Comparison of ENCODE assay signal across 19 cellular contexts in the genomic region with DNA sequence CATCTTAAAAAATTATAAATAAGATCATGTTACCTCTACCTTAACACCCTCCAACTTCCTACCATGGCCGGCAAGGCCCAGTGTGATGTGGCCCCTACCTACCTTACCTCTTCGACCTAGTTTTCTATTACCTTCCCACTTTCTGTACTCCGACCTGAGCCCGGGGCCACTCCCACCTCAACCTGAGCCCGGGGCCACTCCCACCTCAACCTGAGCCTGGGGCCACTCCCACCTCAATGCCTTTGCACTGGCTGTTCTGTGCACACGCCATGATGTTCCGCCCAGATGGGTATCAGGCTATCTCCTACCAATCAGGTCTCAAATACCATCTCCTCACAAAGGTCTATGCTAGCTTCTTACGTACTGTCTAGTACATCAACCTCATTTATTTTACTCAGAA.
"Had no signal": no experiment of that assay in that cellular context is flagged by ENCODE, and none has a peak within 500 bp of the region (broad histone marks: within the 10 kb centered on the region; RNA-seq: fewer than 3 reads in every experiment).

No MANE protein-coding gene starts in this region.

- ATAC-seq: right cardiac atrium had no signal

- H3K4me3 Mint-ChIP-seq: activated B cell treated with CpG ODN at 0.5 μM for 24 hours; activated naive CD8-positive, alpha-beta T cell treated with anti-CD3 and anti-CD28 coated beads, Interleukin-2, amount 10 ng/mL, durations not matched to agents 7 days and 5 days; brain; immature natural killer cell; nephron had no signal

- H3K27ac Mint-ChIP-seq: activated B cell treated with CpG ODN at 0.5 μM for 24 hours; activated naive CD8-positive, alpha-beta T cell treated with anti-CD3 and anti-CD28 coated beads, Interleukin-2, amount 10 ng/mL, durations not matched to agents 7 days and 5 days; brain; nephron; progenitor cell of endocrine pancreas had no signal

- H3K27me3 Mint-ChIP-seq: activated B cell treated with CpG ODN at 0.5 μM for 24 hours; activated naive CD8-positive, alpha-beta T cell treated with anti-CD3 and anti-CD28 coated beads, Interleukin-2, amount 10 ng/mL, durations not matched to agents 7 days and 5 days; brain; progenitor cell of endocrine pancreas had no signal

- H3K4me1 Mint-ChIP-seq: activated B cell treated with CpG ODN at 0.5 μM for 24 hours; activated naive CD8-positive, alpha-beta T cell treated with anti-CD3 and anti-CD28 coated beads, Interleukin-2, amount 10 ng/mL, durations not matched to agents 7 days and 5 days; brain; nephron had no signal

- H3K9me3 Mint-ChIP-seq: activated B cell treated with CpG ODN at 0.5 μM for 24 hours; activated naive CD8-positive, alpha-beta T cell treated with anti-CD3 and anti-CD28 coated beads, Interleukin-2, amount 10 ng/mL, durations not matched to agents 7 days and 5 days; brain; immature natural killer cell; nephron had no signal

- H3K9me3 ChIP-seq: thoracic aorta had no signal

- DNase-seq: activated B cell treated with CpG ODN at 0.5 μM for 24 hours; activated CD4-positive, alpha-beta T cell treated with anti-CD3 and anti-CD28 coated beads, Interleukin-2, amount 50 U/mL, for 1 hour; activated CD8-positive, alpha-beta memory T cell treated with anti-CD3 and anti-CD28 coated beads for 24 hours; activated gamma-delta T cell treated with Interleukin-2 at 50 U/mL for 16 hours; activated naive CD8-positive, alpha-beta T cell treated with anti-CD3 and anti-CD28 coated beads, Interleukin-2, amount 10 ng/mL, durations not matched to agents 7 days and 5 days; cortex of kidney; effector CD4-positive, alpha-beta T cell; foreskin fibroblast; glutamatergic neuron; hypothalamus; immature natural killer cell; occipital lobe; right cardiac atrium; stimulated activated CD4-positive, alpha-beta T cell treated with anti-CD3 and anti-CD28 coated beads, Interleukin-4, amount 100 ng/mL, for 24 hours; stimulated activated CD8-positive, alpha-beta memory T cell treated with anti-CD3 and anti-CD28 coated beads, Interleukin-4, amount 100 ng/mL, for 48 hours had no signal
